1 cellular context compared by ENCODE assay signal in the genomic region with DNA sequence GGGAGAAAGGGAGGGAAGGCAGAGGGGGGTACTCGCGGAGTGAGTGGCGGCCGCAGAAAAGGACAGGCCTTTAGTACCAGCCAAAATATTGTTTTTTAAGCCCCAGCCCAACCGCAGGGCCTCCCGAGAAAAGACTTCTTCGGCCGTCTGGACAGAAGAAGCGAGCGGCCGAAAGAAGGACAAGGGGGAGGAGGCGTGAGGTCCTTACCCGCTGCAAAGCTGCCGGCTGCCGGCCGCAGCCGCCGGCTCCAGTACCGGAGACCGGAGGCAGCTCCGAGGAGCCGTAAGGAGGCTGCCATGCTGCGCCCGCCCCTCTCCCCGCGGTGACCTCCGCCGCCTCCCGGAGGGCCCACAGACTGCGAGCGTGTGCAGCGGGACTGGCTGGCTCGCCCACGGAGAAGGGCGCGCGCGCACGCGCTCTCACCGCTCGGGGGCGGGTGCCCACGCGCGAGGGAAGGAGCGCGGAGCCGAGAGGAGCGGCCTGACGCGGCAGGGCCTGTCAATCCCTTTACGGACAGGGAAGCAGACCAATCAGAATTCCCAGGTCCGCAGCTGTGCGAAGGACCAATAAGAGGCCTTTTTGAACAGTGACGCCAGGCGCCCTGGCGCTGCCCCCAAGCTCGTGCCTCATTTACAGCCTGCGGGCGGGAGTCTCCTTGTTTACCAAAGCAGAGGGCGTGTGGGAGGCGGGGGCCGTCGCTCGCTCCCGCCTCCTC.
TF ChIP-seq lines count a peak whose summit lies in the region.

HIBADH (minus strand) TSS at position 394 of the 716 bp plus-strand sequence; CDS start at position 299, 95 bp downstream.

TF ChIP-seq in HepG2, 621 proteins besides CTCF, POLR2A, EP300 and RAD21 (continued from another document):
- TF ChIP-seq, protein P1, sequence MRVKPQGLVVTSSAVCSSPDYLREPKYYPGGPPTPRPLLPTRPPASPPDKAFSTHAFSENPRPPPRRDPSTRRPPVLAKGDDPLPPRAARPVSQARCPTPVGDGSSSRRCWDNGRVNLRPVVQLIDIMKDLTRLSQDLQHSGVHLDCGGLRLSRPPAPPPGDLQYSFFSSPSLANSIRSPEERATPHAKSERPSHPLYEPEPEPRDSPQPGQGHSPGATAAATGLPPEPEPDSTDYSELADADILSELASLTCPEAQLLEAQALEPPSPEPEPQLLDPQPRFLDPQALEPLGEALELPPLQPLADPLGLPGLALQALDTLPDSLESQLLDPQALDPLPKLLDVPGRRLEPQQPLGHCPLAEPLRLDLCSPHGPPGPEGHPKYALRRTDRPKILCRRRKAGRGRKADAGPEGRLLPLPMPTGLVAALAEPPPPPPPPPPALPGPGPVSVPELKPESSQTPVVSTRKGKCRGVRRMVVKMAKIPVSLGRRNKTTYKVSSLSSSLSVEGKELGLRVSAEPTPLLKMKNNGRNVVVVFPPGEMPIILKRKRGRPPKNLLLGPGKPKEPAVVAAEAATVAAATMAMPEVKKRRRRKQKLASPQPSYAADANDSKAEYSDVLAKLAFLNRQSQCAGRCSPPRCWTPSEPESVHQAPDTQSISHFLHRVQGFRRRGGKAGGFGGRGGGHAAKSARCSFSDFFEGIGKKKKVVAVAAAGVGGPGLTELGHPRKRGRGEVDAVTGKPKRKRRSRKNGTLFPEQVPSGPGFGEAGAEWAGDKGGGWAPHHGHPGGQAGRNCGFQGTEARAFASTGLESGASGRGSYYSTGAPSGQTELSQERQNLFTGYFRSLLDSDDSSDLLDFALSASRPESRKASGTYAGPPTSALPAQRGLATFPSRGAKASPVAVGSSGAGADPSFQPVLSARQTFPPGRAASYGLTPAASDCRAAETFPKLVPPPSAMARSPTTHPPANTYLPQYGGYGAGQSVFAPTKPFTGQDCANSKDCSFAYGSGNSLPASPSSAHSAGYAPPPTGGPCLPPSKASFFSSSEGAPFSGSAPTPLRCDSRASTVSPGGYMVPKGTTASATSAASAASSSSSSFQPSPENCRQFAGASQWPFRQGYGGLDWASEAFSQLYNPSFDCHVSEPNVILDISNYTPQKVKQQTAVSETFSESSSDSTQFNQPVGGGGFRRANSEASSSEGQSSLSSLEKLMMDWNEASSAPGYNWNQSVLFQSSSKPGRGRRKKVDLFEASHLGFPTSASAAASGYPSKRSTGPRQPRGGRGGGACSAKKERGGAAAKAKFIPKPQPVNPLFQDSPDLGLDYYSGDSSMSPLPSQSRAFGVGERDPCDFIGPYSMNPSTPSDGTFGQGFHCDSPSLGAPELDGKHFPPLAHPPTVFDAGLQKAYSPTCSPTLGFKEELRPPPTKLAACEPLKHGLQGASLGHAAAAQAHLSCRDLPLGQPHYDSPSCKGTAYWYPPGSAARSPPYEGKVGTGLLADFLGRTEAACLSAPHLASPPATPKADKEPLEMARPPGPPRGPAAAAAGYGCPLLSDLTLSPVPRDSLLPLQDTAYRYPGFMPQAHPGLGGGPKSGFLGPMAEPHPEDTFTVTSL (CRISPR knock-in tag; IDR thresholded peaks at IDR 0.05; ENCODE audit: borderline replicate concordance) = no peak
- TF ChIP-seq ZNF30 (CRISPR knock-in tag; IDR thresholded peaks at IDR 0.05) (no peak), ZNF776 (CRISPR knock-in tag; IDR thresholded peaks at IDR 0.05) (peak; percentile 91), ADNP (CRISPR knock-in tag; IDR thresholded peaks at IDR 0.05) (no peak)
- TF ChIP-seq, protein P2, sequence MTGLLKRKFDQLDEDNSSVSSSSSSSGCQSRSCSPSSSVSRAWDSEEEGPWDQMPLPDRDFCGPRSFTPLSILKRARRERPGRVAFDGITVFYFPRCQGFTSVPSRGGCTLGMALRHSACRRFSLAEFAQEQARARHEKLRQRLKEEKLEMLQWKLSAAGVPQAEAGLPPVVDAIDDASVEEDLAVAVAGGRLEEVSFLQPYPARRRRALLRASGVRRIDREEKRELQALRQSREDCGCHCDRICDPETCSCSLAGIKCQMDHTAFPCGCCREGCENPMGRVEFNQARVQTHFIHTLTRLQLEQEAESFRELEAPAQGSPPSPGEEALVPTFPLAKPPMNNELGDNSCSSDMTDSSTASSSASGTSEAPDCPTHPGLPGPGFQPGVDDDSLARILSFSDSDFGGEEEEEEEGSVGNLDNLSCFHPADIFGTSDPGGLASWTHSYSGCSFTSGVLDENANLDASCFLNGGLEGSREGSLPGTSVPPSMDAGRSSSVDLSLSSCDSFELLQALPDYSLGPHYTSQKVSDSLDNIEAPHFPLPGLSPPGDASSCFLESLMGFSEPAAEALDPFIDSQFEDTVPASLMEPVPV (CRISPR knock-in tag; IDR thresholded peaks at IDR 0.05) = peak; percentile 72; the same call in 1 of the 2 replicates
TF ChIP-seq in HepG2: peak in this region for 245.
